9 cellular contexts compared by ENCODE assay signal in the genomic region with DNA sequence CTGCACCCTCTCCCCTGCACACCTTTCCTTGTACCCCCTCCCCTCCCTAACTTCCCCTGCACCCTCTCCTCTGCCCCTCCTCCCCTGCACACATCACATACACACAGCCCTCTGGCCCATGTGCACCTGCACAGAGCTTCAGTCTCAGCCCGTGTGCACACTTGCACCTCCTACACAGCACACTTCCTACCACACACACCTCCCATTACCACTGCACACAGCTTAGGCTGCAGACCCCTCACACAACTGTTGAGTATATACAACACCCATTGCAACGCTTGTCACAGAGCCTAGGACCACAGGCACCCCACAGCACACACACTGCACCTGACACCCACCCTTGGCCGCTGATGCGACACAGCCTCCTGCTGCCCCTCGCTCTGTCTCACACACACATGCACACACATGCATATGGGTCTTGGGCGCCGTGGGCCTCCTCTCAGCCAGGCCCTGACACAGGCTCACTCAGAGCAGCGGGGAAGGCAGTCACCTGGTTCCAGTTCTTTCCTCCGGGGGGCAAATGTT. TPM values are rescaled to one million over a fixed set of nuclear protein-coding genes. Genes with fewer than 3 reads are reported as not detected.
DNase-seq lines count a peak whose midpoint lies in the region; ATAC-seq and TF ChIP-seq lines count a peak whose summit lies in the region.
"Had no signal": no experiment of that assay in that cellular context is flagged by ENCODE, and none has a peak within 500 bp of the region (broad histone marks: within the 10 kb centered on the region; RNA-seq: fewer than 3 reads in every experiment).

No MANE protein-coding gene starts in this region.

- no peaks in the 10 kb centered on the region for H3F3A ChIP-seq in GM23248 (ENCODE audit: insufficient read depth)

- H3K27me3 Mint-ChIP-seq in activated CD4-positive, alpha-beta memory T cell treated with anti-CD3 and anti-CD28 coated beads for 36 hours = no peaks in the 10 kb centered on the region

- no peaks in the 10 kb centered on the region for H3K9me3 Mint-ChIP-seq in activated CD4-positive, alpha-beta memory T cell treated with anti-CD3 and anti-CD28 coated beads for 36 hours

- no peaks in the 10 kb centered on the region for H3K9me2 ChIP-seq in GM23248 (ENCODE audit: insufficient read depth)

- H3K9me3 ChIP-seq in GM23248 (ENCODE audit: low read depth) = no peaks in the 10 kb centered on the region
- H3K9me3 ChIP-seq in left ventricle myocardium inferior (replicated peaks) = no peaks in the 10 kb centered on the region
- H3K9me3 ChIP-seq in uterus = no peaks in the 10 kb centered on the region
- H3K9me3 ChIP-seq: mucosa of descending colon had no signal

- no peak for TF ChIP-seq POLR2A in uterus (IDR thresholded peaks at IDR 0.05)

- H3K27ac ChIP-seq in GM23248 (no peak overlapping the region), left ventricle myocardium inferior (replicated peaks) (peak overlapping the region; percentile 94), skin epidermis (peak overlapping the region in 15 of 21 experiments; percentile 7 to 95 (median 75)), uterus (no peak overlapping the region)

- H3K9ac ChIP-seq in GM23248 = no peak overlapping the region

- 0 out of 2 replicates have a peak overlapping the region, but pooled peaks have one; percentile 25 for H2AFZ ChIP-seq in GM23248

- H3K4me3 ChIP-seq in GM23248 (0 out of 2 replicates have a peak overlapping the region, but pooled peaks have one; percentile 13), left ventricle myocardium inferior (peak overlapping the region; percentile 68), skin epidermis (peak overlapping the region; percentile 16 to 43 (median 39)), uterus (peak overlapping the region in 1 of 2 donors; percentile 14)
- H3K4me3 ChIP-seq: mucosa of descending colon had no signal

- no peaks in the 10 kb centered on the region for H3K36me3 ChIP-seq in GM23248 (ENCODE audit: low read depth)
- H3K36me3 ChIP-seq in left ventricle myocardium inferior = no peaks in the 10 kb centered on the region
- no peaks in the 10 kb centered on the region for H3K36me3 ChIP-seq in uterus

- POLR2A ChIA-PET in activated CD4-positive, alpha-beta memory T cell treated with anti-CD3 and anti-CD28 coated beads for 36 hours (lab: Charles Lee) = interaction anchor here (1.2 kb wide), 1 partner anchor 33 kb away, joined by 5 read pairs; no protein-coding TSS in a partner anchor

- H3K36me3 Mint-ChIP-seq in activated CD4-positive, alpha-beta memory T cell treated with anti-CD3 and anti-CD28 coated beads for 36 hours = peaks cover 2% of the 10 kb centered on the region

- no peak overlapping the region for H3K4me2 ChIP-seq in GM23248 (ENCODE audit: unreplicated experiment)

- peaks cover 25% of the 10 kb centered on the region for H3K4me1 Mint-ChIP-seq in activated CD4-positive, alpha-beta memory T cell treated with anti-CD3 and anti-CD28 coated beads for 36 hours (ENCODE audit: low read depth)

- peaks cover 4% of the 10 kb centered on the region; the same call in 1 of the 2 replicates for H3K4me1 ChIP-seq in GM23248 (ENCODE audit: insufficient read depth)
- H3K4me1 ChIP-seq in left ventricle myocardium inferior = peaks cover 35% of the 10 kb centered on the region
- peaks cover 0 to 10% of the 10 kb centered on the region in 2 donors for H3K4me1 ChIP-seq in uterus

- no peaks in the 10 kb centered on the region for H4K20me1 ChIP-seq in GM23248 (ENCODE audit: insufficient read depth)

- no peak for ATAC-seq in GM21423 (IDR thresholded peaks at IDR 0.05; ENCODE audit: unreplicated experiment)
- ATAC-seq in GM21360 (IDR thresholded peaks at IDR 0.05; ENCODE audit: unreplicated experiment) = no peak

- no peak for DNase-seq in GM23248
- DNase-seq in activated CD4-positive, alpha-beta memory T cell treated with anti-CD3 and anti-CD28 coated beads for 36 hours = no peak
- DNase-seq in left ventricle myocardium inferior = no peak
- DNase-seq in uterus = no peak
- no peak for DNase-seq in NCI-H510A treated with DMSO at 0.1 percent for 48 hours (lab: John Stamatoyannopoulos, UW)

- CTCF ChIA-PET in activated CD4-positive, alpha-beta memory T cell treated with anti-CD3 and anti-CD28 coated beads for 36 hours (lab: Charles Lee) = interaction anchor here (0.7 kb wide), 1 partner anchor 35 kb away, joined by 3 read pairs; no protein-coding TSS in a partner anchor

- peaks cover 4% of the 10 kb centered on the region; the same call in 1 of the 2 replicates for H3K27me3 ChIP-seq in GM23248 (replicated peaks; ENCODE audit: insufficient read depth)
- H3K27me3 ChIP-seq in left ventricle myocardium inferior (ENCODE audit: low read depth) = peaks cover 51% of the 10 kb centered on the region
- peaks cover 3 to 4% of the 10 kb centered on the region in 2 donors for H3K27me3 ChIP-seq in uterus

- H3K27ac Mint-ChIP-seq in activated CD4-positive, alpha-beta memory T cell treated with anti-CD3 and anti-CD28 coated beads for 36 hours = peak overlapping the region; percentile 81

- no peaks in the 10 kb centered on the region for H3K79me2 ChIP-seq in GM23248 (ENCODE audit: insufficient read depth)

- intact Hi-C loops in activated CD4-positive, alpha-beta memory T cell treated with anti-CD3 and anti-CD28 coated beads for 36 hours (cut with micrococcal nuclease) = loop anchor here (2.0 to 10.0 kb wide), 3 partner anchors 92 to 380 kb away; partner anchors contain the start of genes CEND1, RNH1 and SLC25A22
- intact Hi-C loops in left ventricle myocardium inferior (cut with micrococcal nuclease) (no loop called here), uterus (cut with DNase I; ENCODE audit: low total_unique reads) (no loop called here)

- peak overlapping the region; percentile 83 for H3K4me3 Mint-ChIP-seq in activated CD4-positive, alpha-beta memory T cell treated with anti-CD3 and anti-CD28 coated beads for 36 hours

- WGBS in GM23248 (ENCODE audit: low coverage in 1 of 2, low lambda C conversion rate in 2 of 2, missing lambda C conversion rate in 2 of 2), 2 experiments = 63 to 67% methylated on average over 9 of the region's 9 CpGs

- in situ Hi-C loops in GM23248 (cut with MboI) = no loop called here

- TF ChIP-seq CTCF in left ventricle myocardium inferior (IDR thresholded peaks at IDR 0.05; ENCODE audit: borderline replicate concordance) (no peak), uterus (IDR thresholded peaks at IDR 0.05) (no peak)

RNA-seq across cellular contexts. Expression of gene SIGIRR, which starts 0.4 kb away (rescaled TPM):
- total RNA-seq in GM23248 (2014; rRNA removed; shearing (Covaris generic)) = 17.7 and 28.3 TPM in 2 replicates
- 59.5 and 61.1 TPM in 2 replicates for polyA plus RNA-seq in GM23248 (2016; fragmentation: Nextera tagmentation; extraction: Ambion mirVana)
- 10 to 100 TPM; 55.0 to 57.2 TPM for total RNA-seq in activated CD4-positive, alpha-beta memory T cell treated with anti-CD3 and anti-CD28 coated beads for 36 hours
- 34.9 TPM for total RNA-seq in left ventricle myocardium inferior
- 10 to 100 TPM; 13.3 to 61.5 (median 38.4) TPM for total RNA-seq in uterus

RNA-seq across cellular contexts. Expression of gene PKP3, which starts 20.4 kb away (rescaled TPM):
- total RNA-seq in GM23248 (2014; rRNA removed; shearing (Covaris generic)) = 1.2 and 4.9 TPM in 2 replicates
- 2.2 and 2.4 TPM in 2 replicates for polyA plus RNA-seq in GM23248 (2016; fragmentation: Nextera tagmentation; extraction: Ambion mirVana)
- total RNA-seq in activated CD4-positive, alpha-beta memory T cell treated with anti-CD3 and anti-CD28 coated beads for 36 hours = under 1 TPM in 1 of 2 experiments, not detected in 1; 0.40 TPM
- total RNA-seq in left ventricle myocardium inferior (0.52 TPM), uterus (1 to 10 TPM in 2 of 4 donors, under 1 TPM in 1, not detected in 1; 0.46 to 5.1 (median 1.5) TPM)

RNA-seq across cellular contexts. Expression of gene ANO9, which starts 27.4 kb away (rescaled TPM):
- not detected in 2 replicates for total RNA-seq in GM23248 (2014; rRNA removed; shearing (Covaris generic))
- polyA plus RNA-seq in GM23248 (2016; fragmentation: Nextera tagmentation; extraction: Ambion mirVana) = not detected in 2 replicates
- total RNA-seq in activated CD4-positive, alpha-beta memory T cell treated with anti-CD3 and anti-CD28 coated beads for 36 hours = 10 to 100 TPM; 41.7 to 45.6 TPM
- total RNA-seq in left ventricle myocardium inferior (0.11 TPM), uterus (1 to 10 TPM in 2 of 4 donors, under 1 TPM in 2; 0.59 to 8.2 (median 1.1) TPM)

RNA-seq across cellular contexts. Expression of gene PTDSS2, which starts 35.7 kb away (rescaled TPM):
- 29.2 and 44.1 TPM in 2 replicates for total RNA-seq in GM23248 (2014; rRNA removed; shearing (Covaris generic))
- polyA plus RNA-seq in GM23248 (2016; fragmentation: Nextera tagmentation; extraction: Ambion mirVana) = 20.1 and 22.2 TPM in 2 replicates
- 10 to 100 TPM; 15.0 to 16.7 TPM for total RNA-seq in activated CD4-positive, alpha-beta memory T cell treated with anti-CD3 and anti-CD28 coated beads for 36 hours
- total RNA-seq in left ventricle myocardium inferior (30.2 TPM), uterus (10 to 100 TPM; 20.7 to 43.7 (median 22.8) TPM)

RNA-seq across cellular contexts. Expression of gene B4GALNT4, which starts 45.1 kb away (rescaled TPM):
- 16.5 and 24.7 TPM in 2 replicates for total RNA-seq in GM23248 (2014; rRNA removed; shearing (Covaris generic))
- polyA plus RNA-seq in GM23248 (2016; fragmentation: Nextera tagmentation; extraction: Ambion mirVana) = 1.9 and 2.3 TPM in 2 replicates
- 1 to 10 TPM; 2.1 to 4.0 TPM for total RNA-seq in activated CD4-positive, alpha-beta memory T cell treated with anti-CD3 and anti-CD28 coated beads for 36 hours
- total RNA-seq in left ventricle myocardium inferior (1.5 TPM), uterus (10 to 100 TPM in 2 of 4 donors, 1 to 10 TPM in 2; 1.8 to 39.7 (median 19.9) TPM)

Comparison
In these comparisons a context has a peak if more than half of its experiments do, and no peak if none do; other contexts are left out.
1. H3K27ac ChIP-seq: peak in left ventricle myocardium inferior (single experiment) and skin epidermis (15 of 21); none in GM23248 (single experiment) and uterus (0 of 2).
2. RNA of gene ANO9, which starts 27.4 kb away (total RNA-seq): 41.7 to 45.6 TPM in activated CD4-positive, alpha-beta memory T cell treated with anti-CD3 and anti-CD28 coated beads for 36 hours; 0.59 to 8.2 TPM in uterus, 0.11 TPM in left ventricle myocardium inferior (single experiment) and not detected in GM23248; every median in the first group is over 4 times any median in the second.